10 cellular contexts compared by ENCODE assay signal in the genomic region with DNA sequence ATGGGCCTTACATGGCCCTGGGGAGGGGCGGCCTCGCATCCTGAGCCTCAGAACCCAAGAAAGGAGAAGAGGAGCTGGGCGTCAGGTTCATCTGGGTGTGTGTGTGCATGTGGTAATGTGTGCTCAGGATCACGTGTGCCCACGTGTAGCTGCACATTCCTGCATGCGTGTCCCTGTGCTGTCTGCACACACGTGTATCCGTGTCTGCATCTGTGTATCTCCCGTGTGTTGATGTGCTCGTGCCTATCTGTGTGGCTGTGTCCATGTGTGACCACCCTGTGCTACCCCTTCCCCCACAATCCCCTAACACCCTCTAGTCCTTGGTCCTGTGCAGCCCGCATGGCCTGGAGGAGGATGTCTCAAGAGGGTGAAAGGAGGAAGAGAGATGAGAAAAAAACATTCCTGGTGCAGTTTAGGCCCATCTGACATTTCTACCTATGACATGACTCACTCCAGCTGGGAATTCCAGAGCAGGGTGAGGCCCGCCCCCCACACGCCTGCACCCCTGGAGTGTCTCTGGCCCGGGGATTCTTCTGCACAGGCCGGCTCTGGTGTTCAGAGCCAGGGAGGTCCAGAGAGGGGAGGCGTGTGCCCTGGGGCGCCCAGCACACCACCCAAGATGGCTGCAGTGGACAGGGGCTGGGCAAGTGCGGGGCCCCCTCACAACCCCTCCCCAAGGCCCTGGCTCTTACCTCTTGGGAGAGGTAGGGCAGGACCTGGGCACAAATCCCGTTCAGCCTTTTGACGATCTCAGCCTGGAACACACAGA. TPM values are rescaled to one million over a fixed set of nuclear protein-coding genes. Genes with fewer than 3 reads are reported as not detected.
A peak's percentile ranks its signal among the peaks of the same experiment; 100 is the strongest.
DNase-seq lines count a peak whose midpoint lies in the region; ATAC-seq and TF ChIP-seq lines count a peak whose summit lies in the region.
"Had no signal": no experiment of that assay in that cellular context is flagged by ENCODE, and none has a peak within 500 bp of the region (broad histone marks: within the 10 kb centered on the region; RNA-seq: fewer than 3 reads in every experiment).

No MANE protein-coding gene starts in this region.

- H3K9me3 ChIP-seq in CD4-positive, alpha-beta T cell (ENCODE audit: control insufficient read depth, low read length), result no peaks in the 10 kb centered on the region
- H3K9me3 ChIP-seq in endodermal cell (ENCODE audit: control insufficient read depth, low read length) (no peaks in the 10 kb centered on the region), ovary (no peaks in the 10 kb centered on the region)
- H3K9me3 ChIP-seq: SJCRH30 had no signal

- WGBS in endodermal cell (ENCODE audit: insufficient coverage in 1 of 2, insufficient read length in 1 of 2), 2 experiments, result 89 to 91% methylated on average over 5 to 19 of the region's 20 CpGs
- WGBS in ovary, 3 donors, result 63 to 73% (median 71%) methylated on average over 20 of the region's 20 CpGs

- H3K36me3 ChIP-seq in endodermal cell (ENCODE audit: control insufficient read depth, insufficient read depth, low read length) (peaks cover 57% of the 10 kb centered on the region), ovary (no peaks in the 10 kb centered on the region)

- H3K27me3 Mint-ChIP-seq in CD4-positive, alpha-beta T cell, result no peaks in the 10 kb centered on the region
- H3K27me3 Mint-ChIP-seq in endodermal cell (ENCODE audit: insufficient read depth), result peaks cover 1% of the 10 kb centered on the region

- H3K27ac ChIP-seq in CD4-positive, alpha-beta T cell (ENCODE audit: low read depth, low read length), result peak overlapping the region; percentile 7
- H3K27ac ChIP-seq in endodermal cell (ENCODE audit: low read depth, low read length) (no peak overlapping the region), ovary (peak overlapping the region; percentile 47 to 88)
- H3K27ac ChIP-seq: SJCRH30 had no signal

- H3K4me1 Mint-ChIP-seq in CD4-positive, alpha-beta T cell (ENCODE audit: low read depth), result peaks cover 58% of the 10 kb centered on the region
- peaks cover 27% of the 10 kb centered on the region for H3K4me1 Mint-ChIP-seq in endodermal cell

- intact Hi-C loops in CD4-positive, alpha-beta T cell (cut with DNase I, micrococcal nuclease), result loop anchor here (5.0 to 10.0 kb wide), 2 partner anchors 127 to 450 kb away; a partner anchor contains a TSS
- intact Hi-C loops in ovary (cut with DNase I), result no loop called here
- intact Hi-C loops in posterior vena cava (cut with DNase I), result no loop called here

- no peak overlapping the region for H3K9ac ChIP-seq in endodermal cell (ENCODE audit: extremely low read depth, low read length, poor library complexity, severe bottlenecking)

- peak; percentile 18; the same call in 1 of the 2 replicates for TF ChIP-seq RAD21 in Ishikawa (IDR thresholded peaks at IDR 0.05; ENCODE audit: low read depth)

- peak overlapping the region; percentile 89 for H3K27ac Mint-ChIP-seq in CD4-positive, alpha-beta T cell
- H3K27ac Mint-ChIP-seq in endodermal cell, result peak overlapping the region; percentile 87

- ATAC-seq in CD4-positive, alpha-beta T cell (ENCODE audit: poor library complexity), result no peak

- H3K27me3 ChIP-seq in CD4-positive, alpha-beta T cell (ENCODE audit: control insufficient read depth, insufficient read depth, low read length), result no peaks in the 10 kb centered on the region
- H3K27me3 ChIP-seq in endodermal cell (ENCODE audit: control insufficient read depth, insufficient read depth, low read length, poor library complexity, severe bottlenecking) (no peaks in the 10 kb centered on the region), ovary (no peaks in the 10 kb centered on the region)
- H3K27me3 ChIP-seq: SJCRH30 had no signal

- H3K4me3 Mint-ChIP-seq in CD4-positive, alpha-beta T cell, result peak overlapping the region; percentile 21
- no peak overlapping the region for H3K4me3 Mint-ChIP-seq in endodermal cell

- H3K36me3 Mint-ChIP-seq in CD4-positive, alpha-beta T cell (ENCODE audit: low read depth), result peaks cover 71% of the 10 kb centered on the region
- H3K36me3 Mint-ChIP-seq in endodermal cell (ENCODE audit: low read depth), result peaks cover 48% of the 10 kb centered on the region

- no peak for TF ChIP-seq CTCF in CD4-positive, alpha-beta T cell (IDR thresholded peaks at IDR 0.05)
- TF ChIP-seq CTCF in endodermal cell (conservative IDR thresholded peaks at IDR 0.05) (no peak), ovary (IDR thresholded peaks at IDR 0.05) (no peak)

- H3K4me3 ChIP-seq in endodermal cell (ENCODE audit: low read length) (no peak overlapping the region), ovary (no peak overlapping the region)
- H3K4me3 ChIP-seq: SJCRH30 had no signal

- H3K9me3 Mint-ChIP-seq in CD4-positive, alpha-beta T cell, result no peaks in the 10 kb centered on the region
- H3K9me3 Mint-ChIP-seq in endodermal cell, result no peaks in the 10 kb centered on the region

- POLR2A ChIA-PET in CD4-positive, alpha-beta T cell (lab: Charles Lee), result interaction anchor here (2.0 to 8.9 kb wide), 3 partner anchors 7 to 18 kb away, joined by 7 to 140 read pairs (median 96); a partner anchor contains a TSS

- TF ChIP-seq EP300 in Ishikawa (IDR thresholded peaks at IDR 0.05; ENCODE audit: borderline replicate concordance), result peak; percentile 85
- no peak for TF ChIP-seq EP300 in ovary (IDR thresholded peaks at IDR 0.05)

- CTCF ChIA-PET in CD4-positive, alpha-beta T cell (lab: Charles Lee), result no interaction called here

- no peak for DNase-seq in CD4-positive, alpha-beta T cell
- DNase-seq in endodermal cell (no peak), ovary (no peak), GM03348 (ENCODE audit: low spot score) (no peak), posterior vena cava (ENCODE audit: low spot score) (no peak), COR-L47 (lab: John Stamatoyannopoulos, UW) (no peak), globus pallidus (ENCODE audit: low spot score) (no peak)
- DNase-seq: activated T-cell treated with anti-CD3 and anti-CD28 coated beads, Interleukin-2, amount 50 U/mL, for 1 hour had no signal

- H3K4me1 ChIP-seq in endodermal cell (ENCODE audit: control insufficient read depth, insufficient read depth, low read length), result peaks cover 13% of the 10 kb centered on the region
- H3K4me1 ChIP-seq in ovary (ENCODE audit: insufficient read depth), result peaks cover 10% of the 10 kb centered on the region
- H3K4me1 ChIP-seq: SJCRH30 had no signal

- TF ChIP-seq POLR2A in ovary (IDR thresholded peaks at IDR 0.05), result no peak

TF ChIP-seq in Ishikawa, 13 proteins besides CTCF, POLR2A, EP300 and RAD21 (continues in another document):
- no peak for TF ChIP-seq EGR1 (IDR thresholded peaks at IDR 0.05)
- peak; percentile 48 for TF ChIP-seq YY1 (IDR thresholded peaks at IDR 0.05; ENCODE audit: low read depth)
- peak; percentile 33; the same call in 1 of the 2 replicates for TF ChIP-seq FOXM1 (IDR thresholded peaks at IDR 0.05; ENCODE audit: borderline replicate concordance, low read depth)
- TF ChIP-seq, protein P1, sequence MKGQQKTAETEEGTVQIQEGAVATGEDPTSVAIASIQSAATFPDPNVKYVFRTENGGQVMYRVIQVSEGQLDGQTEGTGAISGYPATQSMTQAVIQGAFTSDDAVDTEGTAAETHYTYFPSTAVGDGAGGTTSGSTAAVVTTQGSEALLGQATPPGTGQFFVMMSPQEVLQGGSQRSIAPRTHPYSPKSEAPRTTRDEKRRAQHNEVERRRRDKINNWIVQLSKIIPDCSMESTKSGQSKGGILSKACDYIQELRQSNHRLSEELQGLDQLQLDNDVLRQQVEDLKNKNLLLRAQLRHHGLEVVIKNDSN (IDR thresholded peaks at IDR 0.05), result no peak
- peak; percentile 95 for TF ChIP-seq TEAD4 (IDR thresholded peaks at IDR 0.05)
- no peak for TF ChIP-seq TAF1 (IDR thresholded peaks at IDR 0.05; ENCODE audit: low read depth)
- TF ChIP-seq CREB1 (IDR thresholded peaks at IDR 0.05; ENCODE audit: low read depth), result no peak
- TF ChIP-seq ZBTB7A (IDR thresholded peaks at IDR 0.05; ENCODE audit: low read depth), result no peak; the same call in 1 of the 2 replicates
- peak; percentile 91 for TF ChIP-seq TCF12 (IDR thresholded peaks at IDR 0.05; ENCODE audit: low read depth)
- TF ChIP-seq, protein P2, sequence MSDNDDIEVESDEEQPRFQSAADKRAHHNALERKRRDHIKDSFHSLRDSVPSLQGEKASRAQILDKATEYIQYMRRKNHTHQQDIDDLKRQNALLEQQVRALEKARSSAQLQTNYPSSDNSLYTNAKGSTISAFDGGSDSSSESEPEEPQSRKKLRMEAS (IDR thresholded peaks at IDR 0.05), result peak; percentile 71

RNA-seq across cellular contexts. Expression of a gene that starts 7.1 kb away (rescaled TPM):
- 100 to 1,000 TPM; 722 to 793 TPM for total RNA-seq in CD4-positive, alpha-beta T cell
- total RNA-seq in endodermal cell (100 to 1,000 TPM; 488 to 575 TPM), ovary (100 to 1,000 TPM; 274 to 670 (median 503) TPM), posterior vena cava (100 to 1,000 TPM; 344 to 424 TPM)
- polyA plus RNA-seq in endodermal cell (2013, experiment 1 of 2), result 171 TPM
- polyA plus RNA-seq in endodermal cell (2013, experiment 2 of 2), result 199 TPM
- 100 to 1,000 TPM; 241 to 530 TPM for polyA plus RNA-seq in ovary

RNA-seq across cellular contexts. Expression of a gene that starts 26.1 kb away (rescaled TPM):
- 10 to 100 TPM; 23.9 to 25.0 TPM for total RNA-seq in CD4-positive, alpha-beta T cell
- total RNA-seq in endodermal cell, result 10 to 100 TPM; 75.0 to 80.3 TPM
- 8.9 TPM for polyA plus RNA-seq in endodermal cell (2013, experiment 1 of 2)
- 10.2 TPM for polyA plus RNA-seq in endodermal cell (2013, experiment 2 of 2)
- total RNA-seq in ovary, result 10 to 100 TPM; 31.1 to 43.9 (median 36.4) TPM
- 10 to 100 TPM; 15.1 to 21.4 TPM for polyA plus RNA-seq in ovary
- total RNA-seq in posterior vena cava, result 10 to 100 TPM; 39.4 to 61.4 TPM

RNA-seq across cellular contexts. Expression of a gene that starts 39.0 kb away (rescaled TPM):
- total RNA-seq in CD4-positive, alpha-beta T cell, result 1 to 10 TPM; 2.6 to 3.4 TPM
- total RNA-seq in endodermal cell (10 to 100 TPM; 26.5 to 29.0 TPM), ovary (10 to 100 TPM; 27.3 to 66.7 (median 57.1) TPM), posterior vena cava (10 to 100 TPM; 71.9 to 76.5 TPM)
- 21.8 TPM for polyA plus RNA-seq in endodermal cell (2013, experiment 1 of 2)
- 17.4 TPM for polyA plus RNA-seq in endodermal cell (2013, experiment 2 of 2)
- polyA plus RNA-seq in ovary, result 10 to 100 TPM; 44.0 to 46.2 TPM

Comparison
In these comparisons a context has a peak if more than half of its experiments do, and no peak if none do; other contexts are left out.
1. RNA of a gene that starts 39.0 kb away (total RNA-seq): 71.9 to 76.5 TPM in posterior vena cava, 27.3 to 66.7 TPM in ovary and 26.5 to 29.0 TPM in endodermal cell; 2.6 to 3.4 TPM in CD4-positive, alpha-beta T cell; every median in the first group is over 4 times any median in the second.
2. intact Hi-C loops: an anchor here in CD4-positive, alpha-beta T cell (5.0 to 10.0 kb wide); none called in ovary and posterior vena cava.